In genomic region chr6:136446579-136447182, GRCh38 we compare ENCODE assay signal across 20 cellular contexts.
DNase-seq lines count a peak whose midpoint lies in the region; ATAC-seq and TF ChIP-seq lines count a peak whose summit lies in the region.
"Had no signal": no experiment of that assay in that cellular context is flagged by ENCODE, and none has a peak within 500 bp of the region (broad histone marks: within the 10 kb centered on the region; RNA-seq: fewer than 3 reads in every experiment).

No MANE protein-coding gene starts in this region.

- H3K9me3 ChIP-seq in fibroblast of lung (ENCODE audit: control insufficient read depth, insufficient read depth, low read depth, low read length) = no peaks in the 10 kb centered on the region
- H3K9me3 ChIP-seq in Caco-2 = no peaks in the 10 kb centered on the region
- H3K9me3 ChIP-seq: vagina had no signal

- H3K36me3 ChIP-seq in fibroblast of lung (ENCODE audit: control insufficient read depth, insufficient read depth, low read length) (no peaks in the 10 kb centered on the region), Caco-2 (ENCODE audit: control insufficient read depth, insufficient read depth, low read length) (no peaks in the 10 kb centered on the region)
- H3K36me3 ChIP-seq: BLaER1 treated with 17β-estradiol and CSF1 and Interleukin-3, amounts not matched to agents 10 nM and 100 nM; thoracic aorta; vagina had no signal

- 0 out of 2 replicates have a peak overlapping the region, but pooled peaks have one; percentile 92 for H3K27ac Mint-ChIP-seq in WTC11
- no peak overlapping the region for H3K27ac Mint-ChIP-seq in Caco-2 (ENCODE audit: unreplicated experiment)
- H3K27ac Mint-ChIP-seq: activated CD4-positive, alpha-beta memory T cell treated with anti-CD3 and anti-CD28 coated beads for 36 hours; progenitor cell of endocrine pancreas; stimulated activated effector memory CD8-positive, alpha-beta T cell treated with anti-CD3 and anti-CD28 coated beads, Interleukin-12 subunit alpha, Interleukin-12 subunit beta, amount 100 ng/mL, for 72 hours had no signal

- no peak overlapping the region for H2AFZ ChIP-seq in fibroblast of lung (ENCODE audit: low read length)

- intact Hi-C loops in Caco-2 (cut with micrococcal nuclease; ENCODE audit: unreplicated experiment) = loop anchor here (10.0 kb wide), 1 partner anchor 98 kb away; no protein-coding TSS in a partner anchor

- peaks cover 44% of the 10 kb centered on the region for H3K4me1 Mint-ChIP-seq in WTC11
- peaks cover 26% of the 10 kb centered on the region for H3K4me1 Mint-ChIP-seq in Caco-2 (ENCODE audit: low read depth, unreplicated experiment)
- H3K4me1 Mint-ChIP-seq: stimulated activated effector memory CD8-positive, alpha-beta T cell treated with anti-CD3 and anti-CD28 coated beads, Interleukin-12 subunit alpha, Interleukin-12 subunit beta, amount 100 ng/mL, for 72 hours had no signal

- H3K4me3 Mint-ChIP-seq in WTC11 (no peak overlapping the region), Caco-2 (ENCODE audit: unreplicated experiment) (no peak overlapping the region)
- H3K4me3 Mint-ChIP-seq: activated CD4-positive, alpha-beta memory T cell treated with anti-CD3 and anti-CD28 coated beads for 36 hours; stimulated activated effector memory CD8-positive, alpha-beta T cell treated with anti-CD3 and anti-CD28 coated beads, Interleukin-12 subunit alpha, Interleukin-12 subunit beta, amount 100 ng/mL, for 72 hours had no signal

- no peak for TF ChIP-seq CTCF in WTC11 (IDR thresholded peaks at IDR 0.05)
- TF ChIP-seq CTCF in fibroblast of lung (conservative IDR thresholded peaks at IDR 0.05 in 1 of 2, IDR thresholded peaks at IDR 0.05 in 1 of 2; ENCODE audit: low read depth in 1 of 2, low read length in 2 of 2) = no peak
- no peak for TF ChIP-seq CTCF in Caco-2 (IDR thresholded peaks at IDR 0.05; ENCODE audit: insufficient read depth in 1 of 2, low read depth in 1 of 2, low read length in 1 of 2, severe bottlenecking in 1 of 2, unreplicated experiment in 1 of 2)

- H3K4me1 ChIP-seq in fibroblast of lung (ENCODE audit: control insufficient read depth, extremely low read depth, insufficient read depth, low read length) (no peaks in the 10 kb centered on the region), Caco-2 (peaks cover 33% of the 10 kb centered on the region)
- H3K4me1 ChIP-seq: BLaER1 treated with 17β-estradiol and CSF1 and Interleukin-3, amounts not matched to agents 10 nM and 100 nM; vagina had no signal

- DNase-seq in EL (peak; percentile 34), WTC11 (ENCODE audit: low spot score) (no peak), fibroblast of lung (ENCODE audit: low read depth in 2 of 2) (peak; percentile 47 to 49), NCI-H1417 treated with DMSO at 0.1 percent for 48 hours (lab: John Stamatoyannopoulos, UW) (no peak), SW 1271 (lab: John Stamatoyannopoulos, UW) (no peak), Caco-2 (no peak)
- DNase-seq: activated CD4-positive, alpha-beta memory T cell treated with anti-CD3 and anti-CD28 coated beads for 36 hours; cortex of kidney; kidney; NCI-H146; NCI-H526 treated with DMSO at 0.1 percent for 48 hours; small intestine; stimulated activated CD4-positive, alpha-beta T cell treated with anti-CD3 and anti-CD28 coated beads, Interleukin-2, amount 100 ng/mL, for 24 hours; T-helper 9 cell had no signal

- H3K36me3 Mint-ChIP-seq in WTC11 (peaks cover 13% of the 10 kb centered on the region), Caco-2 (ENCODE audit: insufficient read depth, unreplicated experiment) (no peaks in the 10 kb centered on the region)
- H3K36me3 Mint-ChIP-seq: activated CD4-positive, alpha-beta memory T cell treated with anti-CD3 and anti-CD28 coated beads for 36 hours; stimulated activated effector memory CD8-positive, alpha-beta T cell treated with anti-CD3 and anti-CD28 coated beads, Interleukin-12 subunit alpha, Interleukin-12 subunit beta, amount 100 ng/mL, for 72 hours had no signal

- H3K27ac ChIP-seq in fibroblast of lung (ENCODE audit: insufficient read depth, low read length) (no peak overlapping the region), temporal lobe (ENCODE audit: low read depth, low read length) (peak overlapping the region; percentile 53)
- H3K27ac ChIP-seq: BLaER1 treated with 17β-estradiol and CSF1 and Interleukin-3, amounts not matched to agents 10 nM and 100 nM; thoracic aorta; vagina had no signal

- no peak overlapping the region for H3K9ac ChIP-seq in fibroblast of lung (ENCODE audit: insufficient read depth, low read length)
- H3K9ac ChIP-seq: BLaER1 treated with 17β-estradiol and CSF1 and Interleukin-3, amounts not matched to agents 10 nM and 100 nM had no signal

- H3K27me3 Mint-ChIP-seq in WTC11 (ENCODE audit: low read depth) (no peaks in the 10 kb centered on the region), Caco-2 (ENCODE audit: insufficient read depth, unreplicated experiment) (no peaks in the 10 kb centered on the region)
- H3K27me3 Mint-ChIP-seq: progenitor cell of endocrine pancreas had no signal

- peak; percentile 31; the same call in 1 of the 2 replicates for ATAC-seq in WTC11
- ATAC-seq: stimulated activated effector memory CD8-positive, alpha-beta T cell treated with anti-CD3 and anti-CD28 coated beads, Interleukin-12 subunit alpha, Interleukin-12 subunit beta, amount 100 ng/mL, for 72 hours had no signal

- no peaks in the 10 kb centered on the region for H3K79me2 ChIP-seq in fibroblast of lung (ENCODE audit: control insufficient read depth, insufficient read depth, low read length)

- BruUV-seq in Caco-2 (replicated peaks; lab: Mats Ljungman, UMichigan) = no TSS peak

- no peaks in the 10 kb centered on the region for H4K20me1 ChIP-seq in fibroblast of lung (ENCODE audit: control insufficient read depth, extremely low read depth, insufficient read depth, low read length)
- H4K20me1 ChIP-seq: BLaER1 treated with 17β-estradiol and CSF1 and Interleukin-3, amounts not matched to agents 10 nM and 100 nM had no signal

- CTCF ChIA-PET in WTC11 (lab: Charles Lee) = no interaction called here
- CTCF ChIA-PET in Caco-2 (lab: Charles Lee) = no interaction called here

- POLR2A ChIA-PET in WTC11 (lab: Charles Lee) = no interaction called here
- POLR2A ChIA-PET in Caco-2 (lab: Charles Lee) = no interaction called here

- no peak overlapping the region for H3K4me3 ChIP-seq in fibroblast of lung (replicated peaks in 1 of 4; ENCODE audit: control extremely low read depth in 1 of 4, insufficient read depth in 1 of 4, low read depth in 3 of 4, low read length in 4 of 4)
- no peak overlapping the region for H3K4me3 ChIP-seq in Caco-2 (ENCODE audit: low read depth, low read length)
- H3K4me3 ChIP-seq: BLaER1 treated with 17β-estradiol and CSF1 and Interleukin-3, amounts not matched to agents 10 nM and 100 nM; thoracic aorta; vagina had no signal

- no peak overlapping the region for H3K4me2 ChIP-seq in fibroblast of lung (ENCODE audit: extremely low read depth, insufficient read depth, low read length)
- H3K4me2 ChIP-seq: BLaER1 treated with 17β-estradiol and CSF1 and Interleukin-3, amounts not matched to agents 10 nM and 100 nM had no signal

- H3K9me3 Mint-ChIP-seq in WTC11 (peaks cover 8% of the 10 kb centered on the region), Caco-2 (ENCODE audit: unreplicated experiment) (no peaks in the 10 kb centered on the region)
- H3K9me3 Mint-ChIP-seq: stimulated activated effector memory CD8-positive, alpha-beta T cell treated with anti-CD3 and anti-CD28 coated beads, Interleukin-12 subunit alpha, Interleukin-12 subunit beta, amount 100 ng/mL, for 72 hours had no signal

- H3K27me3 ChIP-seq in fibroblast of lung (ENCODE audit: control insufficient read depth, insufficient read depth, low read length) (no peaks in the 10 kb centered on the region), Caco-2 (replicated peaks; ENCODE audit: control insufficient read depth, insufficient read depth, low read length) (no peaks in the 10 kb centered on the region)
- H3K27me3 ChIP-seq: BLaER1 treated with 17β-estradiol and CSF1 and Interleukin-3, amounts not matched to agents 10 nM and 100 nM; vagina had no signal

TF ChIP-seq in WTC11, 78 proteins besides CTCF, POLR2A, EP300 and RAD21 (continues in another document):
- no peak for TF ChIP-seq IRF2 (CRISPR knock-in tag; IDR thresholded peaks at IDR 0.05; ENCODE audit: borderline replicate concordance, low read depth)
- no peak for TF ChIP-seq JUN (CRISPR knock-in tag; IDR thresholded peaks at IDR 0.05)
- TF ChIP-seq ZSCAN18 (CRISPR knock-in tag; IDR thresholded peaks at IDR 0.05) = no peak

Comparison
In these comparisons a context has a peak if more than half of its experiments do, and no peak if none do; other contexts are left out.
1. DNase-seq: peak in EL (single experiment) and fibroblast of lung (2 of 2); none in WTC11 (single experiment), NCI-H1417 treated with DMSO at 0.1 percent for 48 hours (single experiment), SW 1271 (0 of 2) and Caco-2 (0 of 2).